In the genomic region with DNA sequence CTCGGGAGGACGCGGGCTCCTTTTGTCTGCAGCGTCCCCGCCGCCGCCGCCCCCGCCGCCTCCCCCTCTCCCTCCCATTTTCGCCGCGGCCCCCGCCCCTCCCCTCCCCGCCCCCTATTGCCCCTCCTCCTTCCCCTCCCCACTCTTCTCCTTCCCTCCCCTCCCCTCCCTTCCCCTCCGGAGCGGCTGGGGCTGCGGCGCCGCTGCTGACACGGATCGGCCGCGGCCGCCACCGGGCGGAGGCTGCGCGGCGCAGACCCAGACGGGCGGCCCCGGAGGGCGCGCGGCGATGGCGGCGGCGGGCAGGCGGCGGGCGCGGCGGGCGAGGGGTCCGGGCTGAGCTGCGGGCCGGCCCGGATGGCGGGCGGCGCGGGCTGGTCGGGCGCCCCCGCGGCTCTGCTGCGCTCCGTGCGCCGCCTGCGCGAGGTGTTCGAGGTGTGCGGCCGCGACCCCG, we compare ENCODE assay signal across 8 cellular contexts. TPM values are rescaled to one million over a fixed set of nuclear protein-coding genes. Genes with fewer than 3 reads are reported as not detected.
DNase-seq lines count a peak whose midpoint lies in the region; ATAC-seq and TF ChIP-seq lines count a peak whose summit lies in the region.

A gene with protein sequence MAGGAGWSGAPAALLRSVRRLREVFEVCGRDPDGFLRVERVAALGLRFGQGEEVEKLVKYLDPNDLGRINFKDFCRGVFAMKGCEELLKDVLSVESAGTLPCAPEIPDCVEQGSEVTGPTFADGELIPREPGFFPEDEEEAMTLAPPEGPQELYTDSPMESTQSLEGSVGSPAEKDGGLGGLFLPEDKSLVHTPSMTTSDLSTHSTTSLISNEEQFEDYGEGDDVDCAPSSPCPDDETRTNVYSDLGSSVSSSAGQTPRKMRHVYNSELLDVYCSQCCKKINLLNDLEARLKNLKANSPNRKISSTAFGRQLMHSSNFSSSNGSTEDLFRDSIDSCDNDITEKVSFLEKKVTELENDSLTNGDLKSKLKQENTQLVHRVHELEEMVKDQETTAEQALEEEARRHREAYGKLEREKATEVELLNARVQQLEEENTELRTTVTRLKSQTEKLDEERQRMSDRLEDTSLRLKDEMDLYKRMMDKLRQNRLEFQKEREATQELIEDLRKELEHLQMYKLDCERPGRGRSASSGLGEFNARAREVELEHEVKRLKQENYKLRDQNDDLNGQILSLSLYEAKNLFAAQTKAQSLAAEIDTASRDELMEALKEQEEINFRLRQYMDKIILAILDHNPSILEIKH (plus strand): TSS at position 180 of the 454 bp plus-strand sequence. CDS start 178 bp downstream, at position 358.

- H3K36me3 Mint-ChIP-seq in activated naive CD8-positive, alpha-beta T cell treated with anti-CD3 and anti-CD28 coated beads, Interleukin-2, amount 50 U/mL, for 24 hours (ENCODE audit: low read depth): no peaks in the 10 kb centered on the region

- ATAC-seq in activated naive CD8-positive, alpha-beta T cell treated with anti-CD3 and anti-CD28 coated beads, Interleukin-2, amount 50 U/mL, for 24 hours: peak; percentile 53

- peak within 1 kb of the TSS; percentile 39 for H3K4me3 ChIP-seq in AG04449 (ENCODE audit: low read depth, low read length)
- peak within 1 kb of the TSS; percentile 26 for H3K4me3 ChIP-seq in HFF-Myc (replicated peaks; ENCODE audit: low read depth, low read length)
- peak within 1 kb of the TSS; percentile 45 for H3K4me3 ChIP-seq in iPS-11a (ENCODE audit: low read depth, low read length)

- no peak for DNase-seq in AG04449 (ENCODE audit: low read depth, low spot score)
- no peak for DNase-seq in HFF-Myc (ENCODE audit: extremely low read depth, low read depth)
- peak; percentile 16 for DNase-seq in activated naive CD8-positive, alpha-beta T cell treated with anti-CD3 and anti-CD28 coated beads, Interleukin-2, amount 50 U/mL, for 24 hours
- DNase-seq in stimulated activated CD8-positive, alpha-beta memory T cell treated with anti-CD3 and anti-CD28 coated beads, Interleukin-4, amount 100 ng/mL, for 48 hours: peak; percentile 30
- DNase-seq in NCI-H187 treated with DMSO at 0.1 percent for 48 hours (lab: John Stamatoyannopoulos, UW): no peak
- no peak for DNase-seq in mesenteric fat pad (ENCODE audit: low spot score)
- DNase-seq in NCI-H2029 (lab: John Stamatoyannopoulos, UW): no peak

- H3K27ac Mint-ChIP-seq in activated naive CD8-positive, alpha-beta T cell treated with anti-CD3 and anti-CD28 coated beads, Interleukin-2, amount 50 U/mL, for 24 hours: no peak within 1 kb of the TSS

- CTCF ChIA-PET in AG04449 (lab: Yijun Ruan, JAX): interaction anchor here (1.0 to 3.9 kb wide), 3 partner anchors 24 to 136 kb away, joined by 3 to 58 read pairs (median 3); no protein-coding TSS in a partner anchor

- H3K27me3 Mint-ChIP-seq in activated naive CD8-positive, alpha-beta T cell treated with anti-CD3 and anti-CD28 coated beads, Interleukin-2, amount 50 U/mL, for 24 hours: peaks cover 44% of the 10 kb centered on the region

- TF ChIP-seq CTCF in AG04449 (IDR thresholded peaks at IDR 0.05; ENCODE audit: insufficient read depth, low read length, missing control alignments) (no peak), HFF-Myc (IDR thresholded peaks at IDR 0.05; ENCODE audit: low read depth, low read length, missing control alignments) (no peak)

- POLR2A ChIA-PET in AG04449 (lab: Yijun Ruan, JAX): no interaction called here

- H3K9me3 Mint-ChIP-seq in activated naive CD8-positive, alpha-beta T cell treated with anti-CD3 and anti-CD28 coated beads, Interleukin-2, amount 50 U/mL, for 24 hours: no peaks in the 10 kb centered on the region

- peaks cover 11% of the 10 kb centered on the region for H3K4me1 Mint-ChIP-seq in activated naive CD8-positive, alpha-beta T cell treated with anti-CD3 and anti-CD28 coated beads, Interleukin-2, amount 50 U/mL, for 24 hours

- H3K4me3 Mint-ChIP-seq in activated naive CD8-positive, alpha-beta T cell treated with anti-CD3 and anti-CD28 coated beads, Interleukin-2, amount 50 U/mL, for 24 hours: peak within 1 kb of the TSS; percentile 64

RNA-seq across cellular contexts. Expression of the gene that starts here (rescaled TPM):
- total RNA-seq in mesenteric fat pad: 1.8 TPM

Comparison
In these comparisons a context has a peak if more than half of its experiments do, and no peak if none do; other contexts are left out.
1. DNase-seq: peak in activated naive CD8-positive, alpha-beta T cell treated with anti-CD3 and anti-CD28 coated beads, Interleukin-2, amount 50 U/mL, for 24 hours (single experiment) and stimulated activated CD8-positive, alpha-beta memory T cell treated with anti-CD3 and anti-CD28 coated beads, Interleukin-4, amount 100 ng/mL, for 48 hours (single experiment); none in AG04449 (single experiment), HFF-Myc (single experiment), NCI-H187 treated with DMSO at 0.1 percent for 48 hours (single experiment), mesenteric fat pad (single experiment) and NCI-H2029 (single experiment).
2. Peak in every context shown above with its lines, with median percentiles within 50 percentile points of each other: H3K4me3 ChIP-seq.